In the genomic region with DNA sequence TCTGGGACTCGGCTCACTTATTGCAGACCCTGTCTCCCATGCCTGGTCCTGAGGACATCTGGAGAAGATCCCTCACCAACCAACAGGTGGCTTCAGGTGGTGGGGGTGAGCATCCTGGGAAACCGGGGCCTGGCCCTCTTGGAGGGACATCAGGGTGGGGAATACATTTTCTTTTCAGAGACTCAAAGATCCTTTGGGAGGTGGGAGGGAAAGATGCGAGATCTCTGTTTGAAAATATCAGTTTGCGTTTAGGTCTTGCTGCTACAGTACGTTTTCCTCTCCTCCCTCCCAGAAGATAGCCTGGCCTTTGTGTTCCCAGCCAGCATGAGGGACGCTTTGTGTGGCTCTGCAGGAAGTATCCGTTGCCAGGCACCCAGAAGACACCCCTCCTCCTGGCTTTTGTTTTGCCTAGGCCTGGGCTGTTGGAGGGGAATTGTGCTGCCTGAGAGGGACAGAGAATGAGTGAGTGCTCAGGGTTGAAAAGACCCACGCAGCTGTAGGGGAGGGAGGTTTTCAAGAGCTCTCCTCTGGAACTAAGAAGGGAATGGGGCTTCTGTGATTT, we compare ENCODE assay signal across 3 cellular contexts.
TF ChIP-seq lines count a peak whose summit lies in the region.

No MANE protein-coding gene starts in this region.

TF ChIP-seq in GM23338, 12 proteins besides CTCF, POLR2A, EP300 and RAD21:
- peak; percentile 99 for TF ChIP-seq ZNF114 (CRISPR knock-in tag; IDR thresholded peaks at IDR 0.05)
- TF ChIP-seq ZNF331 (CRISPR knock-in tag; IDR thresholded peaks at IDR 0.05; ENCODE audit: low read depth), result no peak
- 0 out of 2 replicates have a peak, but pooled peaks have one; percentile 19 for TF ChIP-seq CREB1 (CRISPR knock-in tag; IDR thresholded peaks at IDR 0.05; ENCODE audit: low read depth)
- TF ChIP-seq, protein P1, sequence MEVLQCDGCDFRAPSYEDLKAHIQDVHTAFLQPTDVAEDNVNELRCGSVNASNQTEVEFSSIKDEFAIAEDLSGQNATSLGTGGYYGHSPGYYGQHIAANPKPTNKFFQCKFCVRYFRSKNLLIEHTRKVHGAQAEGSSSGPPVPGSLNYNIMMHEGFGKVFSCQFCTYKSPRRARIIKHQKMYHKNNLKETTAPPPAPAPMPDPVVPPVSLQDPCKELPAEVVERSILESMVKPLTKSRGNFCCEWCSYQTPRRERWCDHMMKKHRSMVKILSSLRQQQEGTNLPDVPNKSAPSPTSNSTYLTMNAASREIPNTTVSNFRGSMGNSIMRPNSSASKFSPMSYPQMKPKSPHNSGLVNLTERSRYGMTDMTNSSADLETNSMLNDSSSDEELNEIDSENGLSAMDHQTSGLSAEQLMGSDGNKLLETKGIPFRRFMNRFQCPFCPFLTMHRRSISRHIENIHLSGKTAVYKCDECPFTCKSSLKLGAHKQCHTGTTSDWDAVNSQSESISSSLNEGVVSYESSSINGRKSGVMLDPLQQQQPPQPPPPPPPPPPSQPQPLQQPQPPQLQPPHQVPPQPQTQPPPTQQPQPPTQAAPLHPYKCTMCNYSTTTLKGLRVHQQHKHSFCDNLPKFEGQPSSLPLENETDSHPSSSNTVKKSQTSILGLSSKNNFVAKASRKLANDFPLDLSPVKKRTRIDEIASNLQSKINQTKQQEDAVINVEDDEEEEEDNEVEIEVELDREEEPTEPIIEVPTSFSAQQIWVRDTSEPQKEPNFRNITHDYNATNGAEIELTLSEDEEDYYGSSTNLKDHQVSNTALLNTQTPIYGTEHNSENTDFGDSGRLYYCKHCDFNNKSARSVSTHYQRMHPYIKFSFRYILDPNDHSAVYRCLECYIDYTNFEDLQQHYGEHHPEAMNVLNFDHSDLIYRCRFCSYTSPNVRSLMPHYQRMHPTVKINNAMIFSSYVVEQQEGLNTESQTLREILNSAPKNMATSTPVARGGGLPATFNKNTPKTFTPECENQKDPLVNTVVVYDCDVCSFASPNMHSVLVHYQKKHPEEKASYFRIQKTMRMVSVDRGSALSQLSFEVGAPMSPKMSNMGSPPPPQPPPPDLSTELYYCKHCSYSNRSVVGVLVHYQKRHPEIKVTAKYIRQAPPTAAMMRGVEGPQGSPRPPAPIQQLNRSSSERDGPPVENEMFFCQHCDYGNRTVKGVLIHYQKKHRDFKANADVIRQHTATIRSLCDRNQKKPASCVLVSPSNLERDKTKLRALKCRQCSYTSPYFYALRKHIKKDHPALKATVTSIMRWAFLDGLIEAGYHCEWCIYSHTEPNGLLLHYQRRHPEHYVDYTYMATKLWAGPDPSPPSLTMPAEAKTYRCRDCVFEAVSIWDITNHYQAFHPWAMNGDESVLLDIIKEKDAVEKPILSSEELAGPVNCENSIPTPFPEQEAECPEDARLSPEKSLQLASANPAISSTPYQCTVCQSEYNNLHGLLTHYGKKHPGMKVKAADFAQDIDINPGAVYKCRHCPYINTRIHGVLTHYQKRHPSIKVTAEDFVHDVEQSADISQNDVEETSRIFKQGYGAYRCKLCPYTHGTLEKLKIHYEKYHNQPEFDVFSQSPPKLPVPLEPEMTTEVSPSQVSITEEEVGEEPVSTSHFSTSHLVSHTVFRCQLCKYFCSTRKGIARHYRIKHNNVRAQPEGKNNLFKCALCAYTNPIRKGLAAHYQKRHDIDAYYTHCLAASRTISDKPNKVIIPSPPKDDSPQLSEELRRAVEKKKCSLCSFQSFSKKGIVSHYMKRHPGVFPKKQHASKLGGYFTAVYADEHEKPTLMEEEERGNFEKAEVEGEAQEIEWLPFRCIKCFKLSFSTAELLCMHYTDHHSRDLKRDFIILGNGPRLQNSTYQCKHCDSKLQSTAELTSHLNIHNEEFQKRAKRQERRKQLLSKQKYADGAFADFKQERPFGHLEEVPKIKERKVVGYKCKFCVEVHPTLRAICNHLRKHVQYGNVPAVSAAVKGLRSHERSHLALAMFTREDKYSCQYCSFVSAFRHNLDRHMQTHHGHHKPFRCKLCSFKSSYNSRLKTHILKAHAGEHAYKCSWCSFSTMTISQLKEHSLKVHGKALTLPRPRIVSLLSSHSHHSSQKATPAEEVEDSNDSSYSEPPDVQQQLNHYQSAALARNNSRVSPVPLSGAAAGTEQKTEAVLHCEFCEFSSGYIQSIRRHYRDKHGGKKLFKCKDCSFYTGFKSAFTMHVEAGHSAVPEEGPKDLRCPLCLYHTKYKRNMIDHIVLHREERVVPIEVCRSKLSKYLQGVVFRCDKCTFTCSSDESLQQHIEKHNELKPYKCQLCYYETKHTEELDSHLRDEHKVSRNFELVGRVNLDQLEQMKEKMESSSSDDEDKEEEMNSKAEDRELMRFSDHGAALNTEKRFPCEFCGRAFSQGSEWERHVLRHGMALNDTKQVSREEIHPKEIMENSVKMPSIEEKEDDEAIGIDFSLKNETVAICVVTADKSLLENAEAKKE (CRISPR knock-in tag; IDR thresholded peaks at IDR 0.05), result peak; percentile 100
- peak; percentile 57; the same call in 1 of the 2 replicates for TF ChIP-seq POLR2AphosphoS5 (IDR thresholded peaks at IDR 0.05; ENCODE audit: low read depth)

TF ChIP-seq in H1, 55 proteins besides CTCF, POLR2A, EP300 and RAD21 (continues in another document):
- no peak for TF ChIP-seq SP2 (IDR thresholded peaks at IDR 0.05; ENCODE audit: low read length)
- no peak for TF ChIP-seq EZH2 (IDR thresholded peaks at IDR 0.05; ENCODE audit: low read depth, low read length, severe bottlenecking)
- no peak for TF ChIP-seq NRF1 (IDR thresholded peaks at IDR 0.05; ENCODE audit: low read depth, low read length)
- no peak for TF ChIP-seq CTBP2 (IDR thresholded peaks at IDR 0.05; ENCODE audit: borderline replicate concordance, insufficient read depth, insufficient read length, low read length)
- TF ChIP-seq, protein P2, sequence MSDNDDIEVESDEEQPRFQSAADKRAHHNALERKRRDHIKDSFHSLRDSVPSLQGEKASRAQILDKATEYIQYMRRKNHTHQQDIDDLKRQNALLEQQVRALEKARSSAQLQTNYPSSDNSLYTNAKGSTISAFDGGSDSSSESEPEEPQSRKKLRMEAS (IDR thresholded peaks at IDR 0.05), result peak; percentile 61; the same call in 1 of the 2 replicates
- no peak for TF ChIP-seq SIX5 (IDR thresholded peaks at IDR 0.05; ENCODE audit: low read depth, low read length)
- TF ChIP-seq, protein P3, sequence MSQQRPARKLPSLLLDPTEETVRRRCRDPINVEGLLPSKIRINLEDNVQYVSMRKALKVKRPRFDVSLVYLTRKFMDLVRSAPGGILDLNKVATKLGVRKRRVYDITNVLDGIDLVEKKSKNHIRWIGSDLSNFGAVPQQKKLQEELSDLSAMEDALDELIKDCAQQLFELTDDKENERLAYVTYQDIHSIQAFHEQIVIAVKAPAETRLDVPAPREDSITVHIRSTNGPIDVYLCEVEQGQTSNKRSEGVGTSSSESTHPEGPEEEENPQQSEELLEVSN (IDR thresholded peaks at IDR 0.05), result peak; percentile 61
- TF ChIP-seq RFX5 (IDR thresholded peaks at IDR 0.05; ENCODE audit: borderline replicate concordance, low read depth, low read length), result no peak
- TF ChIP-seq ASH2L (IDR thresholded peaks at IDR 0.05; ENCODE audit: low read length), result peak; percentile 88
- TF ChIP-seq FOSL1 (IDR thresholded peaks at IDR 0.05; ENCODE audit: insufficient read depth, low read depth, low read length), result no peak
- TF ChIP-seq HDAC6 (IDR thresholded peaks at IDR 0.05; ENCODE audit: low read depth, low read length), result no peak
- TF ChIP-seq HDAC2 (IDR thresholded peaks at IDR 0.05; ENCODE audit: borderline replicate concordance in 1 of 2, low read depth in 2 of 2, low read length in 2 of 2), result 0 out of 4 replicates have a peak, but pooled peaks of 1 of the 2 experiments have one; percentile 28
- TF ChIP-seq MAFK (IDR thresholded peaks at IDR 0.05; ENCODE audit: low read depth, low read length), result no peak
- TF ChIP-seq RBBP5 (IDR thresholded peaks at IDR 0.05; ENCODE audit: borderline replicate concordance, low read depth, low read length), result peak; percentile 85; the same call in 1 of the 2 replicates
- no peak for TF ChIP-seq SIRT6 (IDR thresholded peaks at IDR 0.05; ENCODE audit: low read length)
- no peak for TF ChIP-seq SIN3A (conservative IDR thresholded peaks at IDR 0.05 in 1 of 2, IDR thresholded peaks at IDR 0.05 in 1 of 2; ENCODE audit: low read depth in 1 of 2, low read length in 2 of 2)
- TF ChIP-seq GABPA (IDR thresholded peaks at IDR 0.05; ENCODE audit: borderline replicate concordance, insufficient read depth, low read length), result no peak
- no peak for TF ChIP-seq SP4 (IDR thresholded peaks at IDR 0.05; ENCODE audit: low read length)
- TF ChIP-seq, protein P4, sequence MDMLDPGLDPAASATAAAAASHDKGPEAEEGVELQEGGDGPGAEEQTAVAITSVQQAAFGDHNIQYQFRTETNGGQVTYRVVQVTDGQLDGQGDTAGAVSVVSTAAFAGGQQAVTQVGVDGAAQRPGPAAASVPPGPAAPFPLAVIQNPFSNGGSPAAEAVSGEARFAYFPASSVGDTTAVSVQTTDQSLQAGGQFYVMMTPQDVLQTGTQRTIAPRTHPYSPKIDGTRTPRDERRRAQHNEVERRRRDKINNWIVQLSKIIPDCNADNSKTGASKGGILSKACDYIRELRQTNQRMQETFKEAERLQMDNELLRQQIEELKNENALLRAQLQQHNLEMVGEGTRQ (IDR thresholded peaks at IDR 0.05; ENCODE audit: low read length), result no peak
- no peak for TF ChIP-seq CHD2 (IDR thresholded peaks at IDR 0.05; ENCODE audit: low read length)
- no peak for TF ChIP-seq CBX8 (IDR thresholded peaks at IDR 0.05; ENCODE audit: borderline replicate concordance, low read depth, low read length)
- no peak for TF ChIP-seq SAP30 (IDR thresholded peaks at IDR 0.05; ENCODE audit: insufficient read depth, insufficient replicate concordance, low read length)
- TF ChIP-seq BCL11A (IDR thresholded peaks at IDR 0.05; ENCODE audit: low read depth in 2 of 2, low read length in 2 of 2), result no peak
- no peak for TF ChIP-seq RNF2 (IDR thresholded peaks at IDR 0.05; ENCODE audit: borderline replicate concordance, low read depth, low read length, missing control alignments, poor library complexity, severe bottlenecking)
- TF ChIP-seq KDM4A (IDR thresholded peaks at IDR 0.05; ENCODE audit: low read depth, low read length, severe bottlenecking), result no peak
- no peak for TF ChIP-seq TEAD4 (IDR thresholded peaks at IDR 0.05; ENCODE audit: low read depth, low read length)
- no peak for TF ChIP-seq POU5F1 (IDR thresholded peaks at IDR 0.05; ENCODE audit: low read depth, low read length)
- 0 out of 2 replicates have a peak, but pooled peaks have one; percentile 36 for TF ChIP-seq PHF8 (conservative IDR thresholded peaks at IDR 0.05; ENCODE audit: low read depth, low read length)

TF ChIP-seq in neural cell, 6 proteins besides CTCF, POLR2A, EP300 and RAD21:
- TF ChIP-seq TAF1 (IDR thresholded peaks at IDR 0.05; ENCODE audit: low read depth) (no peak), POLR2AphosphoS5 (IDR thresholded peaks at IDR 0.05) (peak; percentile 50), SMC3 (conservative IDR thresholded peaks at IDR 0.05; ENCODE audit: poor library complexity) (peak; percentile 19), EZH2 (IDR thresholded peaks at IDR 0.05; ENCODE audit: borderline replicate concordance, insufficient read depth, low read length, poor library complexity, severe bottlenecking) (no peak), MXI1 (conservative IDR thresholded peaks at IDR 0.05; ENCODE audit: poor library complexity, severe bottlenecking) (peak; percentile 35)
- TF ChIP-seq, protein P5, sequence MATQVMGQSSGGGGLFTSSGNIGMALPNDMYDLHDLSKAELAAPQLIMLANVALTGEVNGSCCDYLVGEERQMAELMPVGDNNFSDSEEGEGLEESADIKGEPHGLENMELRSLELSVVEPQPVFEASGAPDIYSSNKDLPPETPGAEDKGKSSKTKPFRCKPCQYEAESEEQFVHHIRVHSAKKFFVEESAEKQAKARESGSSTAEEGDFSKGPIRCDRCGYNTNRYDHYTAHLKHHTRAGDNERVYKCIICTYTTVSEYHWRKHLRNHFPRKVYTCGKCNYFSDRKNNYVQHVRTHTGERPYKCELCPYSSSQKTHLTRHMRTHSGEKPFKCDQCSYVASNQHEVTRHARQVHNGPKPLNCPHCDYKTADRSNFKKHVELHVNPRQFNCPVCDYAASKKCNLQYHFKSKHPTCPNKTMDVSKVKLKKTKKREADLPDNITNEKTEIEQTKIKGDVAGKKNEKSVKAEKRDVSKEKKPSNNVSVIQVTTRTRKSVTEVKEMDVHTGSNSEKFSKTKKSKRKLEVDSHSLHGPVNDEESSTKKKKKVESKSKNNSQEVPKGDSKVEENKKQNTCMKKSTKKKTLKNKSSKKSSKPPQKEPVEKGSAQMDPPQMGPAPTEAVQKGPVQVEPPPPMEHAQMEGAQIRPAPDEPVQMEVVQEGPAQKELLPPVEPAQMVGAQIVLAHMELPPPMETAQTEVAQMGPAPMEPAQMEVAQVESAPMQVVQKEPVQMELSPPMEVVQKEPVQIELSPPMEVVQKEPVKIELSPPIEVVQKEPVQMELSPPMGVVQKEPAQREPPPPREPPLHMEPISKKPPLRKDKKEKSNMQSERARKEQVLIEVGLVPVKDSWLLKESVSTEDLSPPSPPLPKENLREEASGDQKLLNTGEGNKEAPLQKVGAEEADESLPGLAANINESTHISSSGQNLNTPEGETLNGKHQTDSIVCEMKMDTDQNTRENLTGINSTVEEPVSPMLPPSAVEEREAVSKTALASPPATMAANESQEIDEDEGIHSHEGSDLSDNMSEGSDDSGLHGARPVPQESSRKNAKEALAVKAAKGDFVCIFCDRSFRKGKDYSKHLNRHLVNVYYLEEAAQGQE (IDR thresholded peaks at IDR 0.05; ENCODE audit: borderline replicate concordance), result peak; percentile 33
